Comparison of ENCODE assay signal across 8 cellular contexts in genomic region chr2:64831134-64831976, GRCh38.
DNase-seq lines count a peak whose midpoint lies in the region; ATAC-seq and TF ChIP-seq lines count a peak whose summit lies in the region.

No MANE protein-coding gene starts in this region.

- DNase-seq in D341Med (ENCODE audit: low spot score) (peak; percentile 66), GM20000 (ENCODE audit: low spot score) (peak; percentile 80), HL-60 (ENCODE audit: low read depth in 1 of 2, low spot score in 1 of 2) (peak; percentile 68 to 87), SKM-1 (lab: John Stamatoyannopoulos, UW; ENCODE audit: unreplicated experiment) (peak; percentile 55), Right ventricle myocardium superior (peak; percentile 91), progenitor cell of endocrine pancreas (ENCODE audit: low spot score, unreplicated experiment) (peak; percentile 30), ureter (ENCODE audit: low spot score) (peak; percentile 86)

- H3K4me3 ChIP-seq in HL-60 (replicated peaks; ENCODE audit: insufficient read depth, low read length) = no peak overlapping the region

- TF ChIP-seq CTCF in GM20000 (IDR thresholded peaks at IDR 0.05; ENCODE audit: extremely low read depth, missing control alignments) (peak; percentile 78), HL-60 (IDR thresholded peaks at IDR 0.05; ENCODE audit: insufficient read depth, low read length) (peak; percentile 97), progenitor cell of endocrine pancreas (IDR thresholded peaks at IDR 0.05; ENCODE audit: unreplicated experiment) (peak; percentile 70)

- H3K36me3 Mint-ChIP-seq in activated naive CD8-positive, alpha-beta T cell = no peaks in the 10 kb centered on the region
- H3K36me3 Mint-ChIP-seq in progenitor cell of endocrine pancreas (ENCODE audit: insufficient read depth) = no peaks in the 10 kb centered on the region

- no peaks in the 10 kb centered on the region for H3K27me3 ChIP-seq in HL-60 (ENCODE audit: insufficient read depth, poor library complexity, severe bottlenecking)

- H3K27ac ChIP-seq in HL-60 (replicated peaks) = peak overlapping the region; percentile 68

- H3K4me3 Mint-ChIP-seq in activated naive CD8-positive, alpha-beta T cell = peak overlapping the region; percentile 35
- H3K4me3 Mint-ChIP-seq in progenitor cell of endocrine pancreas (ENCODE audit: low read depth) = no peak overlapping the region

- H3K27me3 Mint-ChIP-seq in activated naive CD8-positive, alpha-beta T cell = peaks cover 4% of the 10 kb centered on the region
- H3K27me3 Mint-ChIP-seq in progenitor cell of endocrine pancreas = peaks cover 3% of the 10 kb centered on the region

- peak overlapping the region; percentile 79 for H3K27ac Mint-ChIP-seq in activated naive CD8-positive, alpha-beta T cell
- H3K27ac Mint-ChIP-seq in progenitor cell of endocrine pancreas = no peak overlapping the region

- no peaks in the 10 kb centered on the region for H3K9me3 Mint-ChIP-seq in activated naive CD8-positive, alpha-beta T cell (ENCODE audit: low read depth)
- no peaks in the 10 kb centered on the region for H3K9me3 Mint-ChIP-seq in progenitor cell of endocrine pancreas (ENCODE audit: low read depth)

- H3K4me1 Mint-ChIP-seq in activated naive CD8-positive, alpha-beta T cell (ENCODE audit: low read depth) = peaks cover 12% of the 10 kb centered on the region
- H3K4me1 Mint-ChIP-seq in progenitor cell of endocrine pancreas (ENCODE audit: low read depth) = peaks cover 27% of the 10 kb centered on the region

- intact Hi-C loops in Right ventricle myocardium superior (cut with DNase I) = no loop called here

- ATAC-seq in Right ventricle myocardium superior (ENCODE audit: poor library complexity) = peak; percentile 93

Comparison
In these comparisons a context has a peak if more than half of its experiments do, and no peak if none do; other contexts are left out.
1. DNase-seq: peak in every context shown above with its lines; median percentile 91 in Right ventricle myocardium superior; 86 in ureter; 80 in GM20000; 78 in HL-60; 66 in D341Med; 55 in SKM-1; 30 in progenitor cell of endocrine pancreas.